Comparison of ENCODE assay signal across 8 cellular contexts in the genomic region with DNA sequence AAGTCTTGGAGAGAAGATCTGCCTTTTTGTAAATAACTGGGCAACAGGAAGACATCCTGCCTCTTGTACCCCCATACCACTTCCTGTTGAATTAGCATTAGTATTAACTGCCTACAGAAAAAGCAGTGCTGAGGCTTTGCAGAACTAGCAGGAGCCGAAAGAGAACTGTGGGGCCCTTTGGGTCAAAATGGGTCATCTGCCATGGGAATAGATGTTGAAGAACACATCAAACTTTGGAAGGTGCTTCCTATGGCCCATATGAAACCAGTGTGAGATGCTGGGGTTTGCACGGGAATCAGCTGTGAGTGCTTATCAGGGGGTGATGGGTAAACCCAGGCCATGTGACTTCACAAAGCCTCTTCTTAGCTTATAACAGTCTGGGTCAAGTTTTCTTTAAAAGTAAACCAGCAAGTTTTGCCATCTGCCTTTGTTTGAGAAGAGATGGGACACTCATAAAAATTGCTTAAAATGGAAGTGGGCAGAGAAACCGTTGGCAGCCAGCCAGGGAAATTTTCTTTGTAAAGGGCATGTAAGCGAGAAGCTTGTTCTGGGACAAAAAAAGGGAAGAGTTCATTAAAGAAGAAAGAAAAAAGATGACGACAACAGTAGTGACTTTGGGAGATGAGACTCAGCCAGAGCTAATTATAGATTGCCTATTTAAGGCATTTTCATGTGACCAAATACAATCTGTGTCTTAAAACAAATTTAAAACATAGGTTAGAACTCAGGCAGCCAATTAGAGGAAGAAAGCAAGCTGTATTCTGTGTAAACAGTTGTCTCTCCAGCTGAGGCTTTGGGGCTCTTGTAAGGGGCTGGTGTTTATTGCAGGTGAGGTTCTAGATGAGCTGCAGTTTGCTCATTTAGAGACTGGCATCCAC. TPM values are rescaled to one million over a fixed set of nuclear protein-coding genes. Genes with fewer than 3 reads are reported as not detected.
DNase-seq lines count a peak whose midpoint lies in the region; ATAC-seq and TF ChIP-seq lines count a peak whose summit lies in the region.

No MANE protein-coding gene starts in this region.

- peak overlapping the region; percentile 70 for H3K4me3 Mint-ChIP-seq in activated naive CD8-positive, alpha-beta T cell treated with anti-CD3 and anti-CD28 coated beads, Interleukin-2, amount 50 U/mL, for 24 hours

- H3K4me1 ChIP-seq in RWPE2 (ENCODE audit: insufficient read depth, poor library complexity, severe bottlenecking) = peaks cover 21% of the 10 kb centered on the region
- H3K4me1 ChIP-seq in cardiac muscle cell (ENCODE audit: low read depth) = peaks cover 28% of the 10 kb centered on the region
- H3K4me1 ChIP-seq in prostate gland (replicated peaks) = peaks cover 18% of the 10 kb centered on the region

- WGBS in prostate gland = 3% methylated on average over 5 of the region's 5 CpGs

- no peaks in the 10 kb centered on the region for H3K27me3 ChIP-seq in HL-60 (ENCODE audit: insufficient read depth, poor library complexity, severe bottlenecking)
- H3K27me3 ChIP-seq in RWPE2 (ENCODE audit: insufficient read depth, poor library complexity, severe bottlenecking) = no peaks in the 10 kb centered on the region
- no peaks in the 10 kb centered on the region for H3K27me3 ChIP-seq in cardiac muscle cell
- H3K27me3 ChIP-seq in prostate gland (replicated peaks; ENCODE audit: insufficient read depth) = no peaks in the 10 kb centered on the region

- DNase-seq in AG10803 (ENCODE audit: low read depth) = peak; percentile 76
- DNase-seq in HL-60 (ENCODE audit: low read depth in 1 of 2, low spot score in 1 of 2) = peak; percentile 67 to 91
- DNase-seq in RWPE2 (ENCODE audit: low spot score) = no peak
- DNase-seq in activated naive CD8-positive, alpha-beta T cell treated with anti-CD3 and anti-CD28 coated beads, Interleukin-2, amount 50 U/mL, for 24 hours = peak; percentile 72
- peak; percentile 47 to 82 for DNase-seq in cardiac muscle cell (ENCODE audit: low read depth in 1 of 2, low spot score in 1 of 2)
- peak; percentile 96 for DNase-seq in prostate gland (ENCODE audit: low spot score)
- DNase-seq in NCI-H187 (lab: John Stamatoyannopoulos, UW) = no peak
- no peak for DNase-seq in GDM1 (lab: John Stamatoyannopoulos, UW)

- H3K36me3 ChIP-seq in RWPE2 (ENCODE audit: low read depth) (no peaks in the 10 kb centered on the region), cardiac muscle cell (no peaks in the 10 kb centered on the region), prostate gland (no peaks in the 10 kb centered on the region)

- H3K4me1 Mint-ChIP-seq in activated naive CD8-positive, alpha-beta T cell treated with anti-CD3 and anti-CD28 coated beads, Interleukin-2, amount 50 U/mL, for 24 hours = peaks cover 55% of the 10 kb centered on the region

- no peaks in the 10 kb centered on the region for H3K9me3 Mint-ChIP-seq in activated naive CD8-positive, alpha-beta T cell treated with anti-CD3 and anti-CD28 coated beads, Interleukin-2, amount 50 U/mL, for 24 hours

- H3K36me3 Mint-ChIP-seq in activated naive CD8-positive, alpha-beta T cell treated with anti-CD3 and anti-CD28 coated beads, Interleukin-2, amount 50 U/mL, for 24 hours (ENCODE audit: low read depth) = peaks cover 5% of the 10 kb centered on the region

- H3K27ac ChIP-seq in HL-60 (replicated peaks) (peak overlapping the region; percentile 74), RWPE2 (ENCODE audit: poor library complexity, severe bottlenecking) (peak overlapping the region; percentile 49), cardiac muscle cell (peak overlapping the region; percentile 90), prostate gland (peak overlapping the region; percentile 91 to 94)

- no peak for TF ChIP-seq CTCF in AG10803 (conservative IDR thresholded peaks at IDR 0.05; ENCODE audit: low read length)
- TF ChIP-seq CTCF in HL-60 (IDR thresholded peaks at IDR 0.05; ENCODE audit: insufficient read depth, low read length) = no peak
- TF ChIP-seq CTCF in RWPE2 (IDR thresholded peaks at IDR 0.05; ENCODE audit: poor library complexity, severe bottlenecking) = no peak
- TF ChIP-seq CTCF in cardiac muscle cell (IDR thresholded peaks at IDR 0.05; ENCODE audit: low read depth, low read length) = no peak
- TF ChIP-seq CTCF in prostate gland (IDR thresholded peaks at IDR 0.05) = no peak

- intact Hi-C loops in prostate gland (cut with DNase I) = no loop called here

- TF ChIP-seq POLR2A in prostate gland (IDR thresholded peaks at IDR 0.05) = no peak

- no peaks in the 10 kb centered on the region for H3K9me3 ChIP-seq in RWPE2 (ENCODE audit: severe bottlenecking)
- H3K9me3 ChIP-seq in cardiac muscle cell (ENCODE audit: low read depth) = no peaks in the 10 kb centered on the region
- no peaks in the 10 kb centered on the region for H3K9me3 ChIP-seq in prostate gland

- no peaks in the 10 kb centered on the region for H3K27me3 Mint-ChIP-seq in activated naive CD8-positive, alpha-beta T cell treated with anti-CD3 and anti-CD28 coated beads, Interleukin-2, amount 50 U/mL, for 24 hours

- no peak for ATAC-seq in RWPE2 (ENCODE audit: low read depth)
- ATAC-seq in activated naive CD8-positive, alpha-beta T cell treated with anti-CD3 and anti-CD28 coated beads, Interleukin-2, amount 50 U/mL, for 24 hours = no peak

- H3K4me3 ChIP-seq in AG10803 (ENCODE audit: low read length) (peak overlapping the region; percentile 12), HL-60 (replicated peaks; ENCODE audit: insufficient read depth, low read length) (no peak overlapping the region), RWPE2 (ENCODE audit: severe bottlenecking) (no peak overlapping the region), cardiac muscle cell (no peak overlapping the region), prostate gland (no peak overlapping the region)

- H3K27ac Mint-ChIP-seq in activated naive CD8-positive, alpha-beta T cell treated with anti-CD3 and anti-CD28 coated beads, Interleukin-2, amount 50 U/mL, for 24 hours = peak overlapping the region; percentile 85

RNA-seq across cellular contexts. Expression of a gene that starts 4.4 kb away (rescaled TPM):
- total RNA-seq in cardiac muscle cell = 13.0 and 15.8 TPM in 2 replicates
- polyA plus RNA-seq in cardiac muscle cell = 9.1 and 9.8 TPM in 2 replicates
- 10 to 100 TPM; 26.0 to 33.1 TPM for total RNA-seq in prostate gland

RNA-seq across cellular contexts. Expression of a gene that starts 5.3 kb away (rescaled TPM):
- total RNA-seq in cardiac muscle cell (9.4 and 15.2 TPM in 2 replicates), prostate gland (10 to 100 TPM; 12.3 to 12.6 TPM)
- polyA plus RNA-seq in cardiac muscle cell = 6.9 and 10.9 TPM in 2 replicates

RNA-seq across cellular contexts. Expression of a gene that starts 55.1 kb away (rescaled TPM):
- total RNA-seq in cardiac muscle cell = 132 and 141 TPM in 2 replicates
- polyA plus RNA-seq in cardiac muscle cell = 206 and 240 TPM in 2 replicates
- total RNA-seq in prostate gland = 10 to 100 TPM; 89.4 to 96.1 TPM

Comparison
In these comparisons a context has a peak if more than half of its experiments do, and no peak if none do; other contexts are left out.
1. DNase-seq: peak in AG10803 (single experiment), HL-60 (2 of 2), activated naive CD8-positive, alpha-beta T cell treated with anti-CD3 and anti-CD28 coated beads, Interleukin-2, amount 50 U/mL, for 24 hours (single experiment), cardiac muscle cell (2 of 2) and prostate gland (single experiment); none in RWPE2 (single experiment), NCI-H187 (0 of 2) and GDM1 (single experiment).
2. Peak in every context shown above with its lines, with median percentiles within 50 percentile points of each other: H3K27ac ChIP-seq.